23 cellular contexts compared by ENCODE assay signal in the genomic region with DNA sequence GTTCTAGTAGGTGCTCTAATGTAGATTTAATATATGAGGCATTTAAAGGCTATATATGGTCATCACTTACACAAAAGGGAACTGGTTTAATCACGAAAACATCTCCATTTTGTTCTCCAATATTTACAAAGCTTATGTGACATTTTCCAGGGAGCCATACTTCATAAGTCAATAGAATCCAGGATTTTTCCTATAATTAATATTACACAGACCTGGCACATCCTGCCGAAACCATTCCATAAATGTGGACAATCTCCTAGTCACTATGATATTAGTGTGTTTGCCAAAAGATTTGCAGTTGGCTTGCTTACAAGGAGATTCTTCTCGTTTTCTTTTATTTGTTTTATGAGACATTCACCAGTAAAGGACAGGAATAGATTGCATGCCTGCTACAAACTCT.
"Had no signal": no experiment of that assay in that cellular context is flagged by ENCODE, and none has a peak within 500 bp of the region (broad histone marks: within the 10 kb centered on the region; RNA-seq: fewer than 3 reads in every experiment).

No MANE protein-coding gene starts in this region.

- H3K27me3 ChIP-seq: SJSA1 had no signal

- H3K9me3 ChIP-seq: SJSA1 had no signal

- H3K27ac ChIP-seq: HL-60, KMS-11, SJSA1, SK-N-MC had no signal

- ATAC-seq: K562 had no signal

- H3K4me1 ChIP-seq: SJSA1 had no signal

- DNase-seq: Kasumi-1, MV-4-11, NCI-H1092, NCI-H1105 treated with DMSO at 0.1 percent for 48 hours, NCI-H1417 treated with DMSO at 0.1 percent for 48 hours, NCI-H146, NCI-H1694 treated with DMSO at 0.1 percent for 48 hours, NCI-H1930, NCI-H2081, NCI-H2107, NCI-H2227 treated with DMSO at 0.1 percent for 48 hours, NCI-H524, NCI-H526 treated with DMSO at 0.1 percent for 48 hours, NCI-H774, OCI-M1, Right ventricle myocardium superior, RPMI8226, SIG-M5 had no signal

- H3K9ac ChIP-seq: KMS-11 had no signal

- H3K36me3 ChIP-seq: SJSA1 had no signal

- H3K4me3 ChIP-seq: K562, SJSA1, SK-N-MC had no signal

- H3K4me2 ChIP-seq: KMS-11 had no signal
